In the genomic region with DNA sequence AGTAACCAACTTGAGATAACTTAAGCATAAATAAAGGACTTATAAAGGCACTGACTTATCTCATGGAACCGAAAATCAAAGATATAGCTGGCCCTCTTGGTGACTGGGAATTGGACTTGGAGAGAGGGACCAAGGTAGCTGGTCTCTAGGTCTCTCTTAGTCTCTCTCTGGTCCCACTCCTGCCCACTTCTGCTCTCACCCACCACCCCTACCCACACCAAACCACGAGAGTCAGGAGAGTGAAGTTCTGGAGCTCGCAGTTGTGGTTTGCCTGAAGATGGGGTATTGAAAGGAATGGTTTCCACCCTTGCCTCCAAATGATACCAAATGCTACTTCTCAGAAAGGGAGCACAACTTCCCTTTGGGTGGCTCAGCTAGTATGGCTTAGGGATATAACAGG, we compare ENCODE assay signal across 20 cellular contexts.
"Had no signal": no experiment of that assay in that cellular context is flagged by ENCODE, and none has a peak within 500 bp of the region (broad histone marks: within the 10 kb centered on the region; RNA-seq: fewer than 3 reads in every experiment).

No MANE protein-coding gene starts in this region.

- H3K9ac ChIP-seq: KMS-11 had no signal

- DNase-seq: NCI-H1092 treated with DMSO at 0.1 percent for 48 hours, NCI-H1436, NCI-H187, NCI-H2029, NCI-H2081 treated with DMSO at 0.1 percent for 48 hours, NCI-H2171, NCI-H226, NCI-H510A, NCI-H524 treated with DMSO at 0.1 percent for 48 hours, NCI-H69, NCI-H774, Right ventricle myocardium superior, RPMI8226, SIG-M5 had no signal

- H3K27me3 Mint-ChIP-seq: IgD-negative memory B cell had no signal

- H3K4me3 ChIP-seq: K562, SJSA1, SK-N-MC had no signal

- H3K36me3 Mint-ChIP-seq: IgD-negative memory B cell had no signal

- H3K36me3 ChIP-seq: SJSA1 had no signal

- H3K27ac Mint-ChIP-seq: IgD-negative memory B cell had no signal

- H3K27me3 ChIP-seq: SJSA1 had no signal

- H3K4me2 ChIP-seq: KMS-11 had no signal

- H3K9me3 ChIP-seq: SJSA1 had no signal

- H3K4me3 Mint-ChIP-seq: IgD-negative memory B cell had no signal

- H3K4me1 ChIP-seq: SJSA1 had no signal

- H3K27ac ChIP-seq: HL-60, KMS-11, SJSA1, SK-N-MC had no signal
